In genomic region chr10:113788604-113789083, GRCh38 we compare ENCODE assay signal across 1 cellular context.
TF ChIP-seq lines count a peak whose summit lies in the region.

No MANE protein-coding gene starts in this region.

TF ChIP-seq in GM12878, 131 proteins besides CTCF, POLR2A, EP300 and RAD21 (continued from another document and continues in another):
- peak; percentile 45; the same call in 1 of the 2 replicates for TF ChIP-seq IRF5 (IDR thresholded peaks at IDR 0.05; ENCODE audit: borderline replicate concordance)
- TF ChIP-seq EED (IDR thresholded peaks at IDR 0.05; ENCODE audit: low read depth) = peak; percentile 99
- TF ChIP-seq EZH2 (IDR thresholded peaks at IDR 0.05; ENCODE audit: borderline replicate concordance, control insufficient read depth, low read depth, low read length) = no peak
- peak; percentile 49; the same call in 1 of the 2 replicates for TF ChIP-seq ZNF24 (IDR thresholded peaks at IDR 0.05)
- TF ChIP-seq, protein P1, sequence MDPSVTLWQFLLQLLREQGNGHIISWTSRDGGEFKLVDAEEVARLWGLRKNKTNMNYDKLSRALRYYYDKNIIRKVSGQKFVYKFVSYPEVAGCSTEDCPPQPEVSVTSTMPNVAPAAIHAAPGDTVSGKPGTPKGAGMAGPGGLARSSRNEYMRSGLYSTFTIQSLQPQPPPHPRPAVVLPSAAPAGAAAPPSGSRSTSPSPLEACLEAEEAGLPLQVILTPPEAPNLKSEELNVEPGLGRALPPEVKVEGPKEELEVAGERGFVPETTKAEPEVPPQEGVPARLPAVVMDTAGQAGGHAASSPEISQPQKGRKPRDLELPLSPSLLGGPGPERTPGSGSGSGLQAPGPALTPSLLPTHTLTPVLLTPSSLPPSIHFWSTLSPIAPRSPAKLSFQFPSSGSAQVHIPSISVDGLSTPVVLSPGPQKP (IDR thresholded peaks at IDR 0.05; ENCODE audit: low read depth, low read length) = no peak
- peak; percentile 70; the same call in 1 of the 2 replicates for TF ChIP-seq PAX5 (IDR thresholded peaks at IDR 0.05; ENCODE audit: borderline replicate concordance, low read depth, low read length)
- peak; percentile 79 for TF ChIP-seq CREM (IDR thresholded peaks at IDR 0.05; ENCODE audit: low read depth)
- no peak for TF ChIP-seq BCLAF1 (IDR thresholded peaks at IDR 0.05)
- TF ChIP-seq IKZF1 (conservative IDR thresholded peaks at IDR 0.05) = peak; percentile 99
- TF ChIP-seq ASH2L (IDR thresholded peaks at IDR 0.05; ENCODE audit: borderline replicate concordance, low read depth) = no peak
- TF ChIP-seq, protein P2, sequence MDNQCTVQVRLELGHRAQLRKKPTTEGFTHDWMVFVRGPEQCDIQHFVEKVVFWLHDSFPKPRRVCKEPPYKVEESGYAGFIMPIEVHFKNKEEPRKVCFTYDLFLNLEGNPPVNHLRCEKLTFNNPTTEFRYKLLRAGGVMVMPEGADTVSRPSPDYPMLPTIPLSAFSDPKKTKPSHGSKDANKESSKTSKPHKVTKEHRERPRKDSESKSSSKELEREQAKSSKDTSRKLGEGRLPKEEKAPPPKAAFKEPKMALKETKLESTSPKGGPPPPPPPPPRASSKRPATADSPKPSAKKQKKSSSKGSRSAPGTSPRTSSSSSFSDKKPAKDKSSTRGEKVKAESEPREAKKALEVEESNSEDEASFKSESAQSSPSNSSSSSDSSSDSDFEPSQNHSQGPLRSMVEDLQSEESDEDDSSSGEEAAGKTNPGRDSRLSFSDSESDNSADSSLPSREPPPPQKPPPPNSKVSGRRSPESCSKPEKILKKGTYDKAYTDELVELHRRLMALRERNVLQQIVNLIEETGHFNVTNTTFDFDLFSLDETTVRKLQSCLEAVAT (IDR thresholded peaks at IDR 0.05) = no peak; the same call in 1 of the 2 replicates
- TF ChIP-seq RCOR1 (conservative IDR thresholded peaks at IDR 0.05; ENCODE audit: low read depth, low read length) = no peak; the same call in 1 of the 2 replicates
- TF ChIP-seq ZNF274 (IDR thresholded peaks at IDR 0.05; ENCODE audit: insufficient read depth, insufficient read length) = no peak
- no peak for TF ChIP-seq MXI1 (IDR thresholded peaks at IDR 0.05; ENCODE audit: low read depth, low read length)
- no peak for TF ChIP-seq RAD51 (IDR thresholded peaks at IDR 0.05)
- no peak for TF ChIP-seq ZNF592 (IDR thresholded peaks at IDR 0.05)
- TF ChIP-seq NFYA (IDR thresholded peaks at IDR 0.05; ENCODE audit: borderline replicate concordance, low read depth, low read length) = no peak
- TF ChIP-seq, protein P3, sequence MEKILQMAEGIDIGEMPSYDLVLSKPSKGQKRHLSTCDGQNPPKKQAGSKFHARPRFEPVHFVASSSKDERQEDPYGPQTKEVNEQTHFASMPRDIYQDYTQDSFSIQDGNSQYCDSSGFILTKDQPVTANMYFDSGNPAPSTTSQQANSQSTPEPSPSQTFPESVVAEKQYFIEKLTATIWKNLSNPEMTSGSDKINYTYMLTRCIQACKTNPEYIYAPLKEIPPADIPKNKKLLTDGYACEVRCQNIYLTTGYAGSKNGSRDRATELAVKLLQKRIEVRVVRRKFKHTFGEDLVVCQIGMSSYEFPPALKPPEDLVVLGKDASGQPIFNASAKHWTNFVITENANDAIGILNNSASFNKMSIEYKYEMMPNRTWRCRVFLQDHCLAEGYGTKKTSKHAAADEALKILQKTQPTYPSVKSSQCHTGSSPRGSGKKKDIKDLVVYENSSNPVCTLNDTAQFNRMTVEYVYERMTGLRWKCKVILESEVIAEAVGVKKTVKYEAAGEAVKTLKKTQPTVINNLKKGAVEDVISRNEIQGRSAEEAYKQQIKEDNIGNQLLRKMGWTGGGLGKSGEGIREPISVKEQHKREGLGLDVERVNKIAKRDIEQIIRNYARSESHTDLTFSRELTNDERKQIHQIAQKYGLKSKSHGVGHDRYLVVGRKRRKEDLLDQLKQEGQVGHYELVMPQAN (conservative IDR thresholded peaks at IDR 0.05) = no peak
- TF ChIP-seq POLR2AphosphoS5 (IDR thresholded peaks at IDR 0.05; ENCODE audit: low read length) = no peak
- no peak for TF ChIP-seq SUZ12 (IDR thresholded peaks at IDR 0.05; ENCODE audit: unreplicated experiment)
- no peak for TF ChIP-seq CHD4 (IDR thresholded peaks at IDR 0.05)
- no peak for TF ChIP-seq CHD2 (IDR thresholded peaks at IDR 0.05; ENCODE audit: borderline replicate concordance, low read depth, low read length)
- TF ChIP-seq MEF2A (IDR thresholded peaks at IDR 0.05; ENCODE audit: insufficient read depth, low read depth, low read length) = peak; percentile 66; the same call in 1 of the 2 replicates
- TF ChIP-seq YBX1 (IDR thresholded peaks at IDR 0.05) = no peak
- TF ChIP-seq RB1 (IDR thresholded peaks at IDR 0.05; ENCODE audit: borderline replicate concordance) = no peak
- TF ChIP-seq, protein P4, sequence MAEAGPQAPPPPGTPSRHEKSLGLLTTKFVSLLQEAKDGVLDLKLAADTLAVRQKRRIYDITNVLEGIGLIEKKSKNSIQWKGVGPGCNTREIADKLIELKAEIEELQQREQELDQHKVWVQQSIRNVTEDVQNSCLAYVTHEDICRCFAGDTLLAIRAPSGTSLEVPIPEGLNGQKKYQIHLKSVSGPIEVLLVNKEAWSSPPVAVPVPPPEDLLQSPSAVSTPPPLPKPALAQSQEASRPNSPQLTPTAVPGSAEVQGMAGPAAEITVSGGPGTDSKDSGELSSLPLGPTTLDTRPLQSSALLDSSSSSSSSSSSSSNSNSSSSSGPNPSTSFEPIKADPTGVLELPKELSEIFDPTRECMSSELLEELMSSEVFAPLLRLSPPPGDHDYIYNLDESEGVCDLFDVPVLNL (IDR thresholded peaks at IDR 0.05; ENCODE audit: low read depth, low read length) = no peak
- TF ChIP-seq MYB (IDR thresholded peaks at IDR 0.05; ENCODE audit: borderline replicate concordance, low read depth, low read length) = no peak
- peak; percentile 96 for TF ChIP-seq IRF4 (IDR thresholded peaks at IDR 0.05; ENCODE audit: low read depth, low read length)
- no peak; the same call in none of the 2 replicates for TF ChIP-seq MTA3 (IDR thresholded peaks at IDR 0.05; ENCODE audit: borderline replicate concordance, low read length)
- TF ChIP-seq RELB (IDR thresholded peaks at IDR 0.05; ENCODE audit: low read depth) = peak; percentile 97
- no peak for TF ChIP-seq PAX8 (IDR thresholded peaks at IDR 0.05)
- TF ChIP-seq GABPA (IDR thresholded peaks at IDR 0.05; ENCODE audit: low read depth) = peak; percentile 61
- TF ChIP-seq BCL11A (IDR thresholded peaks at IDR 0.05; ENCODE audit: low read depth, low read length) = peak; percentile 97
- TF ChIP-seq, protein P5, sequence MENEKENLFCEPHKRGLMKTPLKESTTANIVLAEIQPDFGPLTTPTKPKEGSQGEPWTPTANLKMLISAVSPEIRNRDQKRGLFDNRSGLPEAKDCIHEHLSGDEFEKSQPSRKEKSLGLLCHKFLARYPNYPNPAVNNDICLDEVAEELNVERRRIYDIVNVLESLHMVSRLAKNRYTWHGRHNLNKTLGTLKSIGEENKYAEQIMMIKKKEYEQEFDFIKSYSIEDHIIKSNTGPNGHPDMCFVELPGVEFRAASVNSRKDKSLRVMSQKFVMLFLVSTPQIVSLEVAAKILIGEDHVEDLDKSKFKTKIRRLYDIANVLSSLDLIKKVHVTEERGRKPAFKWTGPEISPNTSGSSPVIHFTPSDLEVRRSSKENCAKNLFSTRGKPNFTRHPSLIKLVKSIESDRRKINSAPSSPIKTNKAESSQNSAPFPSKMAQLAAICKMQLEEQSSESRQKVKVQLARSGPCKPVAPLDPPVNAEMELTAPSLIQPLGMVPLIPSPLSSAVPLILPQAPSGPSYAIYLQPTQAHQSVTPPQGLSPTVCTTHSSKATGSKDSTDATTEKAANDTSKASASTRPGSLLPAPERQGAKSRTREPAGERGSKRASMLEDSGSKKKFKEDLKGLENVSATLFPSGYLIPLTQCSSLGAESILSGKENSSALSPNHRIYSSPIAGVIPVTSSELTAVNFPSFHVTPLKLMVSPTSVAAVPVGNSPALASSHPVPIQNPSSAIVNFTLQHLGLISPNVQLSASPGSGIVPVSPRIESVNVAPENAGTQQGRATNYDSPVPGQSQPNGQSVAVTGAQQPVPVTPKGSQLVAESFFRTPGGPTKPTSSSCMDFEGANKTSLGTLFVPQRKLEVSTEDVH (IDR thresholded peaks at IDR 0.05; ENCODE audit: low read depth, partially characterized antibody) = no peak
- no peak for TF ChIP-seq HDGF (IDR thresholded peaks at IDR 0.05)
- TF ChIP-seq HCFC1 (IDR thresholded peaks at IDR 0.05; ENCODE audit: low read length) = no peak
- peak in 1 of 2 experiments; percentile 57; a peak in 1 of 4 replicates for TF ChIP-seq ETV6 (conservative IDR thresholded peaks at IDR 0.05 in 1 of 2, IDR thresholded peaks at IDR 0.05 in 1 of 2; ENCODE audit: borderline replicate concordance in 1 of 2, low read depth in 1 of 2)
- TF ChIP-seq, protein P6, sequence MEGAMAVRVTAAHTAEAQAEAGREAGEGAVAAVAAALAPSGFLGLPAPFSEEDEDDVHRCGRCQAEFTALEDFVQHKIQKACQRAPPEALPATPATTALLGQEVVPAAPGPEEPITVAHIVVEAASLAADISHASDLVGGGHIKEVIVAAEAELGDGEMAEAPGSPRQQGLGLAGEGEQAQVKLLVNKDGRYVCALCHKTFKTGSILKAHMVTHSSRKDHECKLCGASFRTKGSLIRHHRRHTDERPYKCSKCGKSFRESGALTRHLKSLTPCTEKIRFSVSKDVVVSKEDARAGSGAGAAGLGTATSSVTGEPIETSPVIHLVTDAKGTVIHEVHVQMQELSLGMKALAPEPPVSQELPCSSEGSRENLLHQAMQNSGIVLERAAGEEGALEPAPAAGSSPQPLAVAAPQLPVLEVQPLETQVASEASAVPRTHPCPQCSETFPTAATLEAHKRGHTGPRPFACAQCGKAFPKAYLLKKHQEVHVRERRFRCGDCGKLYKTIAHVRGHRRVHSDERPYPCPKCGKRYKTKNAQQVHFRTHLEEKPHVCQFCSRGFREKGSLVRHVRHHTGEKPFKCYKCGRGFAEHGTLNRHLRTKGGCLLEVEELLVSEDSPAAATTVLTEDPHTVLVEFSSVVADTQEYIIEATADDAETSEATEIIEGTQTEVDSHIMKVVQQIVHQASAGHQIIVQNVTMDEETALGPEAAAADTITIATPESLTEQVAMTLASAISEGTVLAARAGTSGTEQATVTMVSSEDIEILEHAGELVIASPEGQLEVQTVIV (IDR thresholded peaks at IDR 0.05; ENCODE audit: borderline replicate concordance, partially characterized antibody) = no peak
